ENCODE assay signal across 2 cellular contexts in the genomic region with DNA sequence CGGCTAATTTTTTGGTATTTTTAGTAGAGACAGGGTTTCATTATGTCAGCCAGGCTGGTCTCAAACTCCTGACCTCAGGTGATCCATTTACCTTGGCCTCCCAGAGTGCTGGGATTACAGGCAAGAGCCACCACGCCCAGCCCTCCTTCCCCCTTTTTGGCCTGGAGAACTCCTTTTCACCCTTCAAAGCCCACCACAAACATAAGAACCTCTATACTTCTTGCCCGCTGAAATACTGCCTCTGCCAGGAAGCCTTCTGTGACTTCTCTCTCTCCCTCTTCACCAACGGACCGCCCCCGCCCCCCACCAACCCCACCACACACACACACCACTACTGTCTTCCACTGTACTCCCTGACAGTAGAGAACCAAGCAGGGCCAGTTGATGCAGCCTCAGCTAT.
TF ChIP-seq lines count a peak whose summit lies in the region.

No MANE protein-coding gene starts in this region.

TF ChIP-seq in K562, 482 proteins besides CTCF, POLR2A, EP300 and RAD21:
- TF ChIP-seq ZNF134 (CRISPR knock-in tag; conservative IDR thresholded peaks at IDR 0.05), result no peak
- peak; percentile 82 for TF ChIP-seq ZFP36 (IDR thresholded peaks at IDR 0.05; ENCODE audit: low read depth, low read length, partially characterized antibody)
- TF ChIP-seq BCOR (IDR thresholded peaks at IDR 0.05), result 0 out of 2 replicates have a peak, but pooled peaks have one; percentile 16
- no peak for TF ChIP-seq NUFIP1 (IDR thresholded peaks at IDR 0.05; ENCODE audit: partially characterized antibody)
- TF ChIP-seq HDAC2 (IDR thresholded peaks at IDR 0.05), result no peak

TF ChIP-seq in neural cell, 6 proteins besides CTCF, POLR2A, EP300 and RAD21:
- TF ChIP-seq EZH2 (IDR thresholded peaks at IDR 0.05; ENCODE audit: borderline replicate concordance, insufficient read depth, low read length, poor library complexity, severe bottlenecking), result no peak
- TF ChIP-seq POLR2AphosphoS5 (IDR thresholded peaks at IDR 0.05), result no peak
- no peak for TF ChIP-seq TAF1 (IDR thresholded peaks at IDR 0.05; ENCODE audit: low read depth)
- TF ChIP-seq, protein P1, sequence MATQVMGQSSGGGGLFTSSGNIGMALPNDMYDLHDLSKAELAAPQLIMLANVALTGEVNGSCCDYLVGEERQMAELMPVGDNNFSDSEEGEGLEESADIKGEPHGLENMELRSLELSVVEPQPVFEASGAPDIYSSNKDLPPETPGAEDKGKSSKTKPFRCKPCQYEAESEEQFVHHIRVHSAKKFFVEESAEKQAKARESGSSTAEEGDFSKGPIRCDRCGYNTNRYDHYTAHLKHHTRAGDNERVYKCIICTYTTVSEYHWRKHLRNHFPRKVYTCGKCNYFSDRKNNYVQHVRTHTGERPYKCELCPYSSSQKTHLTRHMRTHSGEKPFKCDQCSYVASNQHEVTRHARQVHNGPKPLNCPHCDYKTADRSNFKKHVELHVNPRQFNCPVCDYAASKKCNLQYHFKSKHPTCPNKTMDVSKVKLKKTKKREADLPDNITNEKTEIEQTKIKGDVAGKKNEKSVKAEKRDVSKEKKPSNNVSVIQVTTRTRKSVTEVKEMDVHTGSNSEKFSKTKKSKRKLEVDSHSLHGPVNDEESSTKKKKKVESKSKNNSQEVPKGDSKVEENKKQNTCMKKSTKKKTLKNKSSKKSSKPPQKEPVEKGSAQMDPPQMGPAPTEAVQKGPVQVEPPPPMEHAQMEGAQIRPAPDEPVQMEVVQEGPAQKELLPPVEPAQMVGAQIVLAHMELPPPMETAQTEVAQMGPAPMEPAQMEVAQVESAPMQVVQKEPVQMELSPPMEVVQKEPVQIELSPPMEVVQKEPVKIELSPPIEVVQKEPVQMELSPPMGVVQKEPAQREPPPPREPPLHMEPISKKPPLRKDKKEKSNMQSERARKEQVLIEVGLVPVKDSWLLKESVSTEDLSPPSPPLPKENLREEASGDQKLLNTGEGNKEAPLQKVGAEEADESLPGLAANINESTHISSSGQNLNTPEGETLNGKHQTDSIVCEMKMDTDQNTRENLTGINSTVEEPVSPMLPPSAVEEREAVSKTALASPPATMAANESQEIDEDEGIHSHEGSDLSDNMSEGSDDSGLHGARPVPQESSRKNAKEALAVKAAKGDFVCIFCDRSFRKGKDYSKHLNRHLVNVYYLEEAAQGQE (IDR thresholded peaks at IDR 0.05; ENCODE audit: borderline replicate concordance), result no peak
- TF ChIP-seq SMC3 (conservative IDR thresholded peaks at IDR 0.05; ENCODE audit: poor library complexity), result no peak
- TF ChIP-seq MXI1 (conservative IDR thresholded peaks at IDR 0.05; ENCODE audit: poor library complexity, severe bottlenecking), result no peak
